35 cellular contexts compared by ENCODE assay signal in genomic region chr11:11662578-11662977, GRCh38. TPM values are rescaled to one million over a fixed set of nuclear protein-coding genes. Genes with fewer than 3 reads are reported as not detected.
"Had no signal": no experiment of that assay in that cellular context is flagged by ENCODE, and none has a peak within 500 bp of the region (broad histone marks: within the 10 kb centered on the region; RNA-seq: fewer than 3 reads in every experiment).

No MANE protein-coding gene starts in this region.

- H3K4me3 ChIP-seq: ascending aorta, cardiac muscle cell had no signal

- H3K27me3 ChIP-seq: ascending aorta, cardiac muscle cell had no signal

- H3K4me1 ChIP-seq: ascending aorta had no signal

- H3K4me1 Mint-ChIP-seq: activated B cell treated with CpG ODN at 0.5 μM for 24 hours; activated CD4-positive, alpha-beta T cell treated with anti-CD3 and anti-CD28 coated beads, Interleukin-2, amount 10 ng/mL, durations not matched to agents 24 days and 14 days; activated naive CD4-positive, alpha-beta T cell treated with anti-CD3 and anti-CD28 coated beads, Interleukin-2, amount 10 ng/mL, durations not matched to agents 7 days and 5 days; activated naive CD4-positive, alpha-beta T cell treated with anti-CD3 and anti-CD28 coated beads, Interleukin-2, amount 50 U/mL, for 24 hours; activated naive CD8-positive, alpha-beta T cell treated with anti-CD3 and anti-CD28 coated beads, Interleukin-2, amount 10 ng/mL, durations not matched to agents 7 days and 5 days; activated naive CD8-positive, alpha-beta T cell treated with anti-CD3 and anti-CD28 coated beads, Interleukin-2, amount 50 U/mL, for 24 hours; activated T-helper 17 cell treated with anti-CD3 and anti-CD28 coated beads, Interleukin-2, amount 50 U/mL, for 72 hours; central memory CD8-positive, alpha-beta T cell had no signal

- H3K4me3 Mint-ChIP-seq: activated B cell treated with CpG ODN at 0.5 μM for 24 hours; activated CD4-positive, alpha-beta memory T cell treated with anti-CD3 and anti-CD28 coated beads for 36 hours; activated CD4-positive, alpha-beta T cell treated with anti-CD3 and anti-CD28 coated beads, Interleukin-2, amount 10 ng/mL, durations not matched to agents 24 days and 14 days; activated CD8-positive, alpha-beta T cell treated with anti-CD3 and anti-CD28 coated beads for 36 hours; activated naive CD4-positive, alpha-beta T cell treated with anti-CD3 and anti-CD28 coated beads, Interleukin-2, amount 10 ng/mL, durations not matched to agents 7 days and 5 days; activated naive CD4-positive, alpha-beta T cell treated with anti-CD3 and anti-CD28 coated beads, Interleukin-2, amount 50 U/mL, for 24 hours; activated naive CD8-positive, alpha-beta T cell; activated naive CD8-positive, alpha-beta T cell treated with anti-CD3 and anti-CD28 coated beads, Interleukin-2, amount 10 ng/mL, durations not matched to agents 7 days and 5 days; activated naive CD8-positive, alpha-beta T cell treated with anti-CD3 and anti-CD28 coated beads, Interleukin-2, amount 50 U/mL, for 24 hours; activated T-cell treated with anti-CD3 and anti-CD28 coated beads, Interleukin-2, amount 50 U/mL, for 4 hours; activated T-cell treated with anti-CD3 and anti-CD28 coated beads, Interleukin-2, amount 50 U/mL, for 72 hours; activated T-helper 1 cell treated with anti-CD3 and anti-CD28 coated beads, Interleukin-12 subunit alpha, Interleukin-12 subunit beta, Interleukin-2, Interleukin-4 antibody, amounts not matched to agents 30 ng/mL and 10 ng/mL and 1 ng/mL, durations not matched to agents 14 hours and 24 hours and 36 hours; activated T-helper 17 cell treated with anti-CD3 and anti-CD28 coated beads, Interleukin-2, amount 50 U/mL, for 72 hours; brain; central memory CD8-positive, alpha-beta T cell; T-helper 2 cell treated with Interferon-gamma antibody and Interleukin-4, amounts not matched to agents 5 μg/mL and 100 μg/mL, for 36 hours had no signal

- H3K27ac Mint-ChIP-seq: activated B cell treated with CpG ODN at 0.5 μM for 24 hours; activated CD4-positive, alpha-beta memory T cell treated with anti-CD3 and anti-CD28 coated beads for 36 hours; activated CD4-positive, alpha-beta T cell treated with anti-CD3 and anti-CD28 coated beads, Interleukin-2, amount 10 ng/mL, durations not matched to agents 24 days and 14 days; activated CD8-positive, alpha-beta T cell treated with anti-CD3 and anti-CD28 coated beads for 36 hours; activated naive CD4-positive, alpha-beta T cell treated with anti-CD3 and anti-CD28 coated beads, Interleukin-2, amount 10 ng/mL, durations not matched to agents 7 days and 5 days; activated naive CD4-positive, alpha-beta T cell treated with anti-CD3 and anti-CD28 coated beads, Interleukin-2, amount 50 U/mL, for 24 hours; activated naive CD8-positive, alpha-beta T cell; activated naive CD8-positive, alpha-beta T cell treated with anti-CD3 and anti-CD28 coated beads, Interleukin-2, amount 10 ng/mL, durations not matched to agents 7 days and 5 days; activated naive CD8-positive, alpha-beta T cell treated with anti-CD3 and anti-CD28 coated beads, Interleukin-2, amount 50 U/mL, for 24 hours; activated T-cell treated with anti-CD3 and anti-CD28 coated beads, Interleukin-2, amount 50 U/mL, for 72 hours; activated T-helper 1 cell treated with anti-CD3 and anti-CD28 coated beads, Interleukin-12 subunit alpha, Interleukin-12 subunit beta, Interleukin-2, Interleukin-4 antibody, amounts not matched to agents 30 ng/mL and 10 ng/mL and 1 ng/mL, durations not matched to agents 14 hours and 24 hours and 36 hours; activated T-helper 17 cell treated with anti-CD3 and anti-CD28 coated beads, Interleukin-2, amount 50 U/mL, for 72 hours; T-helper 2 cell treated with Interferon-gamma antibody and Interleukin-4, amounts not matched to agents 5 μg/mL and 100 μg/mL, for 36 hours had no signal

- H3K9me3 ChIP-seq: ascending aorta had no signal

- H3K27ac ChIP-seq: ascending aorta, cardiac muscle cell, VCaP had no signal

- H3K9me3 Mint-ChIP-seq: activated CD4-positive, alpha-beta T cell treated with anti-CD3 and anti-CD28 coated beads, Interleukin-2, amount 10 ng/mL, durations not matched to agents 24 days and 14 days; activated CD8-positive, alpha-beta T cell treated with anti-CD3 and anti-CD28 coated beads for 36 hours; activated naive CD4-positive, alpha-beta T cell treated with anti-CD3 and anti-CD28 coated beads, Interleukin-2, amount 10 ng/mL, durations not matched to agents 7 days and 5 days; activated naive CD4-positive, alpha-beta T cell treated with anti-CD3 and anti-CD28 coated beads, Interleukin-2, amount 50 U/mL, for 24 hours; activated naive CD8-positive, alpha-beta T cell treated with anti-CD3 and anti-CD28 coated beads, Interleukin-2, amount 10 ng/mL, durations not matched to agents 7 days and 5 days; activated naive CD8-positive, alpha-beta T cell treated with anti-CD3 and anti-CD28 coated beads, Interleukin-2, amount 50 U/mL, for 24 hours; activated T-cell treated with anti-CD3 and anti-CD28 coated beads, Interleukin-2, amount 50 U/mL, for 4 hours; activated T-cell treated with anti-CD3 and anti-CD28 coated beads, Interleukin-2, amount 50 U/mL, for 72 hours; activated T-helper 1 cell treated with anti-CD3 and anti-CD28 coated beads, Interleukin-12 subunit alpha, Interleukin-12 subunit beta, Interleukin-2, Interleukin-4 antibody, amounts not matched to agents 30 ng/mL and 10 ng/mL and 1 ng/mL, durations not matched to agents 14 hours and 24 hours and 36 hours; activated T-helper 17 cell treated with anti-CD3 and anti-CD28 coated beads, Interleukin-2, amount 50 U/mL, for 72 hours; central memory CD8-positive, alpha-beta T cell; T-helper 2 cell treated with Interferon-gamma antibody and Interleukin-4, amounts not matched to agents 5 μg/mL and 100 μg/mL, for 36 hours had no signal

- H3K36me3 ChIP-seq: ascending aorta, cardiac muscle cell had no signal

- ATAC-seq: activated CD8-positive, alpha-beta T cell treated with anti-CD3 and anti-CD28 coated beads for 36 hours; activated naive CD8-positive, alpha-beta T cell treated with anti-CD3 and anti-CD28 coated beads, Interleukin-2, amount 50 U/mL, for 24 hours; activated T-cell treated with anti-CD3 and anti-CD28 coated beads, Interleukin-2, amount 50 U/mL, for 4 hours; activated T-cell treated with anti-CD3 and anti-CD28 coated beads, Interleukin-2, amount 50 U/mL, for 72 hours; activated T-helper 17 cell treated with anti-CD3 and anti-CD28 coated beads, Interleukin-2, amount 50 U/mL, for 72 hours had no signal

- FAIRE-seq: bronchial epithelial cell, TTC549 had no signal

- DNase-seq: activated B cell treated with CpG ODN at 0.5 μM for 24 hours; activated CD4-positive, alpha-beta memory T cell treated with anti-CD3 and anti-CD28 coated beads for 36 hours; activated CD4-positive, alpha-beta T cell treated with anti-CD3 and anti-CD28 coated beads for 4 hours; activated CD4-positive, alpha-beta T cell treated with anti-CD3 and anti-CD28 coated beads, Interleukin-2, amount 10 ng/mL, durations not matched to agents 24 days and 14 days; activated CD4-positive, alpha-beta T cell treated with anti-CD3 and anti-CD28 coated beads, Interleukin-2, amount 50 U/mL, for 1 hour; activated CD4-positive, alpha-beta T cell treated with anti-CD3 and anti-CD28 coated beads, Interleukin-2, amount 50 U/mL, for 4 hours; activated CD4-positive, CD25-positive, alpha-beta regulatory T cell treated with anti-CD3 and anti-CD28 coated beads, Interleukin-2, amount 50 U/mL, for 72 hours; activated CD8-positive, alpha-beta memory T cell treated with anti-CD3 and anti-CD28 coated beads, Interleukin-2, amount 50 U/mL, for 4 hours; activated CD8-positive, alpha-beta T cell treated with anti-CD3 and anti-CD28 coated beads for 36 hours; activated effector memory CD4-positive, alpha-beta T cell treated with anti-CD3 and anti-CD28 coated beads, Interleukin-2, amount 50 U/mL, for 16 hours; activated naive CD4-positive, alpha-beta T cell treated with anti-CD3 and anti-CD28 coated beads, Interleukin-2, amount 10 ng/mL, durations not matched to agents 7 days and 5 days; activated naive CD4-positive, alpha-beta T cell treated with Interleukin-2 at 50 U/mL for 16 hours; activated naive CD8-positive, alpha-beta T cell treated with anti-CD3 and anti-CD28 coated beads, Interleukin-2, amount 10 ng/mL, durations not matched to agents 7 days and 5 days; activated naive CD8-positive, alpha-beta T cell treated with anti-CD3 and anti-CD28 coated beads, Interleukin-2, amount 50 U/mL, for 24 hours; activated T-cell treated with anti-CD3 and anti-CD28 coated beads for 4 hours; activated T-cell treated with anti-CD3 and anti-CD28 coated beads, Interleukin-2, amount 50 U/mL, for 1 hour; activated T-cell treated with anti-CD3 and anti-CD28 coated beads, Interleukin-2, amount 50 U/mL, for 4 hours; activated T-cell treated with anti-CD3 and anti-CD28 coated beads, Interleukin-2, amount 50 U/mL, for 72 hours; amygdala; caudate nucleus; cerebellar nuclear complex; T-helper 2 cell; T-helper 9 cell had no signal

- H3K36me3 Mint-ChIP-seq: activated CD4-positive, alpha-beta memory T cell treated with anti-CD3 and anti-CD28 coated beads for 36 hours; activated naive CD4-positive, alpha-beta T cell treated with anti-CD3 and anti-CD28 coated beads, Interleukin-2, amount 10 ng/mL, durations not matched to agents 7 days and 5 days; activated naive CD4-positive, alpha-beta T cell treated with anti-CD3 and anti-CD28 coated beads, Interleukin-2, amount 50 U/mL, for 24 hours; activated naive CD8-positive, alpha-beta T cell; activated naive CD8-positive, alpha-beta T cell treated with anti-CD3 and anti-CD28 coated beads, Interleukin-2, amount 10 ng/mL, durations not matched to agents 7 days and 5 days; brain had no signal

RNA-seq across cellular contexts. Expression of gene GALNT18, which starts 40.8 kb away (rescaled TPM):
- total RNA-seq: activated B cell treated with CpG ODN at 0.5 μM for 24 hours had no signal
